8 cellular contexts compared by ENCODE assay signal in genomic region chr12:52582971-52583456, GRCh38.
DNase-seq lines count a peak whose midpoint lies in the region; ATAC-seq and TF ChIP-seq lines count a peak whose summit lies in the region.

No MANE protein-coding gene starts in this region.

- TF ChIP-seq CTCF in choroid plexus epithelial cell (conservative IDR thresholded peaks at IDR 0.05; ENCODE audit: low read depth, low read length) = peak; percentile 92

- DNase-seq in ACHN (peak; percentile 73), GM19240 (ENCODE audit: insufficient read length, low spot score) (peak; percentile 44), NCI-H2196 treated with DMSO at 0.1 percent for 48 hours (lab: John Stamatoyannopoulos, UW; ENCODE audit: unreplicated experiment) (peak; percentile 90), choroid plexus epithelial cell (ENCODE audit: low read depth) (peak; percentile 71), left kidney (ENCODE audit: low read depth, low spot score) (peak; percentile 87)
- DNase-seq in activated CD4-positive, alpha-beta T cell treated with anti-CD3 and anti-CD28 coated beads for 48 hours = peak; percentile 70
- DNase-seq in stimulated activated CD4-positive, alpha-beta T cell treated with anti-CD3 and anti-CD28 coated beads, Interleukin-4, amount 100 ng/mL, for 24 hours = peak; percentile 72

- H3K4me3 ChIP-seq in choroid plexus epithelial cell (ENCODE audit: low read depth, low read length) = no peak overlapping the region

- no peak for ATAC-seq in HG02763 (IDR thresholded peaks at IDR 0.05; ENCODE audit: unreplicated experiment)

- in situ Hi-C loops in ACHN (cut with HindIII; ENCODE audit: low pct_ligation_motif_present, low pct_unique_long_range_greater_than_20kb, low sequenced_read_pairs) = loop anchor here (25.0 kb wide), 1 partner anchor 279 kb away; no protein-coding TSS in a partner anchor
